In genomic region chr1:192993426-192994085, GRCh38 we compare ENCODE assay signal across 20 cellular contexts.
DNase-seq lines count a peak whose midpoint lies in the region; ATAC-seq, FAIRE-seq and TF ChIP-seq lines count a peak whose summit lies in the region.
"Had no signal": no experiment of that assay in that cellular context is flagged by ENCODE, and none has a peak within 500 bp of the region (broad histone marks: within the 10 kb centered on the region; RNA-seq: fewer than 3 reads in every experiment).

No MANE protein-coding gene starts in this region.

- H3K27me3 Mint-ChIP-seq in chondrocyte (ENCODE audit: low read depth): no peaks in the 10 kb centered on the region

- ATAC-seq in GM19023 (IDR thresholded peaks at IDR 0.05; ENCODE audit: unreplicated experiment) (peak; percentile 63), HG03432 (IDR thresholded peaks at IDR 0.05; ENCODE audit: unreplicated experiment) (peak; percentile 47)
- ATAC-seq: gastroesophageal sphincter, psoas muscle had no signal

- no peak for TF ChIP-seq CTCF in chondrocyte (IDR thresholded peaks at IDR 0.05)

- no peak overlapping the region for H3K4me3 ChIP-seq in neuronal stem cell (ENCODE audit: low read length in 2 of 2)
- H3K4me3 ChIP-seq: gastroesophageal sphincter, psoas muscle had no signal

- peaks cover 6% of the 10 kb centered on the region in 2 donors for H3K9me3 ChIP-seq in neuronal stem cell (replicated peaks in 1 of 2; ENCODE audit: control insufficient read depth in 2 of 2, insufficient read depth in 1 of 2, low read depth in 1 of 2, low read length in 2 of 2)
- H3K9me3 ChIP-seq: gastroesophageal sphincter, psoas muscle had no signal

- no peak overlapping the region for H2BK15ac ChIP-seq in neuronal stem cell (ENCODE audit: low read length)

- FAIRE-seq in GM19239 (lab: Jason Lieb, UNC): no peak

- H4K8ac ChIP-seq in neuronal stem cell (ENCODE audit: low read depth, low read length): no peak overlapping the region

- H2AK5ac ChIP-seq in neuronal stem cell (ENCODE audit: low read depth, low read length): no peak overlapping the region

- H3K4ac ChIP-seq in neuronal stem cell (ENCODE audit: low read length): no peak overlapping the region

- H3K9ac ChIP-seq in neuronal stem cell (ENCODE audit: low read depth, low read length, poor library complexity): no peak overlapping the region

- H2BK12ac ChIP-seq in neuronal stem cell (ENCODE audit: low read length): no peak overlapping the region

- no peak overlapping the region for H2AFZ ChIP-seq in neuronal stem cell (ENCODE audit: low read length)

- H3K27ac Mint-ChIP-seq in chondrocyte (ENCODE audit: unreplicated experiment): peak overlapping the region; percentile 83
- H3K27ac Mint-ChIP-seq: nephron; T-helper 1 cell treated with Interleukin-12 subunit alpha and Interleukin-12 subunit beta and Interleukin-4 antibody, amounts not matched to agents 30 μg/mL and 1 μg/mL, for 36 hours had no signal

- no peak overlapping the region for H3K18ac ChIP-seq in neuronal stem cell (ENCODE audit: low read length)

- H3K9me3 Mint-ChIP-seq in chondrocyte (ENCODE audit: low read depth): peaks cover 8% of the 10 kb centered on the region

- H3K36me3 ChIP-seq in neuronal stem cell (replicated peaks in 1 of 2; ENCODE audit: control insufficient read depth in 2 of 2, insufficient read depth in 2 of 2, low read length in 2 of 2): peaks cover 3 to 9% of the 10 kb centered on the region in 2 donors

- H2BK5ac ChIP-seq in neuronal stem cell (ENCODE audit: low read length): no peak overlapping the region

- H2BK120ac ChIP-seq in neuronal stem cell (ENCODE audit: low read depth, low read length): no peak overlapping the region

- no peak overlapping the region for H4K91ac ChIP-seq in neuronal stem cell (ENCODE audit: low read depth, low read length, poor library complexity)

- peaks cover 0 to 2% of the 10 kb centered on the region in 2 donors for H3K4me1 ChIP-seq in neuronal stem cell (ENCODE audit: control insufficient read depth in 2 of 2, insufficient read depth in 1 of 2, low read depth in 1 of 2, low read length in 2 of 2)
- H3K4me1 ChIP-seq: gastroesophageal sphincter, psoas muscle had no signal

- DNase-seq in ELR (ENCODE audit: low read depth): peak; percentile 40
- no peak for DNase-seq in chondrocyte (ENCODE audit: low spot score)
- DNase-seq in NCI-H446 treated with DMSO at 0.1 percent for 48 hours (lab: John Stamatoyannopoulos, UW): no peak
- no peak for DNase-seq in GM19239 (ENCODE audit: insufficient read length, low spot score)
- DNase-seq in neuronal stem cell (ENCODE audit: low spot score): no peak
- no peak for DNase-seq in stimulated activated CD4-positive, alpha-beta T cell treated with anti-CD3 and anti-CD28 coated beads, Interleukin-12 subunit alpha, Interleukin-12 subunit beta, amount 100 ng/mL, for 4 hours
- DNase-seq: activated CD4-positive, CD25-positive, alpha-beta regulatory T cell treated with anti-CD3 and anti-CD28 coated beads, Interleukin-2, amount 50 U/mL, for 72 hours; activated T-cell treated with anti-CD3 and anti-CD28 coated beads, Interleukin-2, amount 50 U/mL, for 48 hours; cerebellar nuclear complex; H7; Kasumi-1; NCI-H146; NCI-H345; psoas muscle; stimulated activated CD4-positive, alpha-beta T cell treated with anti-CD3 and anti-CD28 coated beads, Interleukin-15, amount 100 ng/mL, for 24 hours had no signal

- peaks cover 2% of the 10 kb centered on the region for H3K36me3 Mint-ChIP-seq in chondrocyte (ENCODE audit: low read depth)

- no peak overlapping the region for H3K23ac ChIP-seq in neuronal stem cell (ENCODE audit: low read depth, low read length, poor library complexity)

- no peaks in the 10 kb centered on the region for H3K79me1 ChIP-seq in neuronal stem cell (ENCODE audit: low read depth, low read length)

- peaks cover 13% of the 10 kb centered on the region for H3K4me1 Mint-ChIP-seq in chondrocyte (ENCODE audit: low read depth)
- H3K4me1 Mint-ChIP-seq: nephron had no signal

- no peak overlapping the region for H3K4me3 Mint-ChIP-seq in chondrocyte (ENCODE audit: unreplicated experiment)
- H3K4me3 Mint-ChIP-seq: nephron; T-helper 1 cell treated with Interleukin-12 subunit alpha and Interleukin-12 subunit beta and Interleukin-4 antibody, amounts not matched to agents 30 μg/mL and 1 μg/mL, for 36 hours had no signal

- H3K4me2 ChIP-seq in neuronal stem cell (ENCODE audit: insufficient read depth, low read length, poor library complexity, severe bottlenecking): no peak overlapping the region

- H3K27ac ChIP-seq in neuronal stem cell (replicated peaks; ENCODE audit: low read length): no peak overlapping the region
- H3K27ac ChIP-seq: gastroesophageal sphincter, psoas muscle had no signal

- no peaks in the 10 kb centered on the region for H3K27me3 ChIP-seq in neuronal stem cell (ENCODE audit: control insufficient read depth in 3 of 3, insufficient read depth in 3 of 3, low read depth in 1 of 3, low read length in 3 of 3)
- H3K27me3 ChIP-seq: gastroesophageal sphincter had no signal

- no CpG with 5 or more reads among the region's 10 CpGs for WGBS in neuronal stem cell (ENCODE audit: extremely low coverage in 2 of 2, insufficient read length in 2 of 2, insufficient replicate concordance in 1 of 2), 2 donors

- no peak overlapping the region for H3K14ac ChIP-seq in neuronal stem cell (ENCODE audit: low read length)
